19 cellular contexts compared by ENCODE assay signal in the genomic region with DNA sequence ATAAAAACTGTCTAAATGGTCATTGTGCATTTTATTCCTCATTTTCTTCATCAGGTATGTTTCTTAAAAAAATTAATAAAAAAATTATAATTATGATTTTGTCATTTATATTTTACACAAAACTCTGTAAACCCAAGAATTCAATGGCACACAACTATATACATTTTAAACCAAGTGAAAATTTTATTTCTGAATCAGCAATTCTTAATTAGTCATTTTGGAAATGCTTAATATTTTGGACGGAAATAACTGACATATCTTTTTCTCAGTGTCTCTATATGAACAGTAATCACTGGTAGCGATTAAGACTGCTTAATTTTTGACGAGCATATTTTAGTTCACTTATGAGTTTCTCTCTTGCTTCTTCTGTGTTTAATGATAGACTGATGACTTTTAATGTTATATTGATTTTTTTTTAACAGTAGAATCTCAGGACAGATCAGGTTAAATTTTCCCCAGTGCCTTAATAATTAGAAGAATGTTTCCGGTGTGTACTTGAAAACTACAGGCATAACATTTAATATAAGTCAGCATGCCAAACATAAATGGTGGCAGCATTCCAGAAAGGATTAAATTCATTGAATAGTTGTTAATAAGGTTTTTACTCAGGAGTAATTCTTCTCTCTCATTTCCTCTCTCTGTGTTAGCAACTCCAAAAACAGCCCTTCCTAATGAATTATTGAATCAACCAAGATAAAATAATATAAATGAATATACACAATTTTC.
A peak's percentile ranks its signal among the peaks of the same experiment; 100 is the strongest.
DNase-seq lines count a peak whose midpoint lies in the region; ATAC-seq, FAIRE-seq and TF ChIP-seq lines count a peak whose summit lies in the region.
"Had no signal": no experiment of that assay in that cellular context is flagged by ENCODE, and none has a peak within 500 bp of the region (broad histone marks: within the 10 kb centered on the region; RNA-seq: fewer than 3 reads in every experiment).

No MANE protein-coding gene starts in this region.

- no peak overlapping the region for H3K4me2 ChIP-seq in K562 (ENCODE audit: insufficient read depth, low read length)
- H3K4me2 ChIP-seq: BLaER1 treated with 17β-estradiol and CSF1 and Interleukin-3, amounts not matched to agents 10 nM and 100 nM; GM23338 had no signal

- TF ChIP-seq EP300 in Ishikawa (IDR thresholded peaks at IDR 0.05; ENCODE audit: borderline replicate concordance): peak; percentile 51; the same call in 1 of the 2 replicates
- TF ChIP-seq EP300 in K562 (IDR thresholded peaks at IDR 0.05; ENCODE audit: low read length): no peak

- intact Hi-C loops in A673 (cut with micrococcal nuclease; ENCODE audit: unreplicated experiment): no loop called here
- intact Hi-C loops in K562 (cut with micrococcal nuclease): no loop called here

- H3K4me1 ChIP-seq in A673 (ENCODE audit: insufficient read depth, low read length, poor library complexity, severe bottlenecking) (peaks cover 18% of the 10 kb centered on the region), K562 (replicated peaks in 1 of 2; ENCODE audit: control insufficient read depth in 2 of 2, insufficient read depth in 2 of 2, low read length in 2 of 2) (no peaks in the 10 kb centered on the region), BE2C (no peaks in the 10 kb centered on the region)

- H3K79me2 ChIP-seq in K562 (ENCODE audit: control insufficient read depth, insufficient read depth, low read length): no peaks in the 10 kb centered on the region

- TF ChIP-seq CTCF in A673 (conservative IDR thresholded peaks at IDR 0.05; ENCODE audit: low read depth, low read length) (no peak), K562 (IDR thresholded peaks at IDR 0.05 in 2 of 3, conservative IDR thresholded peaks at IDR 0.05 in 1 of 3; ENCODE audit: insufficient read depth in 2 of 3, low read depth in 1 of 3, low read length in 3 of 3) (no peak), BE2C (IDR thresholded peaks at IDR 0.05; ENCODE audit: low read depth, low read length) (no peak)

- no peak for TF ChIP-seq POLR2A in K562 (conservative IDR thresholded peaks at IDR 0.05)

- POLR2A ChIA-PET in A673 (lab: Charles Lee; ENCODE audit: low non-redundant PET): no interaction called here
- POLR2A ChIA-PET in K562 (lab: Yijun Ruan, JAX): no interaction called here

- 1% methylated on average over 4 of the region's 4 CpGs for WGBS in K562 (ENCODE audit: insufficient coverage, low coverage, missing lambda C conversion rate)

- no peak overlapping the region for H3K9ac ChIP-seq in K562 (ENCODE audit: insufficient read depth in 1 of 2, low read depth in 2 of 2, low read length in 2 of 2)
- H3K9ac ChIP-seq: BLaER1 treated with 17β-estradiol and CSF1 and Interleukin-3, amounts not matched to agents 10 nM and 100 nM had no signal

- no peaks in the 10 kb centered on the region for H4K20me1 ChIP-seq in K562 (replicated peaks; ENCODE audit: control insufficient read depth, insufficient read depth, low read length)
- H4K20me1 ChIP-seq: BLaER1 treated with 17β-estradiol and CSF1 and Interleukin-3, amounts not matched to agents 10 nM and 100 nM had no signal

- DNase-seq in A673 (ENCODE audit: low spot score) (peak; percentile 77), K562 (ENCODE audit: extremely low read depth in 1 of 4, low spot score in 3 of 4) (no peak), HuH-7 (ENCODE audit: low spot score) (no peak), BE2C (no peak), GF-D8 (lab: John Stamatoyannopoulos, UW) (no peak)
- DNase-seq: CD4-positive, alpha-beta T cell; CD8-positive, alpha-beta memory T cell; DMS 273 treated with DMSO at 0.1 percent for 48 hours; DMS79; EL; GDM1; H9 had no signal

- CTCF ChIA-PET in A673 (lab: Charles Lee): no interaction called here
- CTCF ChIA-PET in K562 (lab: Yijun Ruan, JAX; ENCODE audit: low intra/inter-chr PET ratio): no interaction called here

- no peak for FAIRE-seq in K562 (lab: Jason Lieb, UNC)
- FAIRE-seq: D721Med, GM12891, GM18507 had no signal

- ATAC-seq in K562: no peak
- ATAC-seq: GM23338, HCT116 had no signal

- no TSS peak for BruUV-seq in A673 (replicated peaks; lab: Mats Ljungman, UMichigan)
- BruUV-seq in K562 (replicated peaks; lab: Mats Ljungman, UMichigan): no TSS peak

- H3K4me3 ChIP-seq in A673 (ENCODE audit: low read depth, low read length, poor library complexity, severe bottlenecking) (no peak overlapping the region), K562 (no peak overlapping the region), BE2C (ENCODE audit: low read depth, low read length) (no peak overlapping the region)
- H3K4me3 ChIP-seq: BLaER1 treated with 17β-estradiol and CSF1 and Interleukin-3, amounts not matched to agents 10 nM and 100 nM; GM23338 had no signal

- no peaks in the 10 kb centered on the region for H3K9me3 ChIP-seq in A673 (ENCODE audit: low read depth, low read length, poor library complexity, severe bottlenecking)
- H3K9me3 ChIP-seq in K562 (replicated peaks; ENCODE audit: control insufficient read depth, insufficient read depth, low read depth, low read length): no peaks in the 10 kb centered on the region
- no peaks in the 10 kb centered on the region for H3K9me3 ChIP-seq in BE2C
- H3K9me3 ChIP-seq: BLaER1 treated with 17β-estradiol and CSF1 and Interleukin-3, amounts not matched to agents 10 nM and 100 nM had no signal

- H3K27me3 ChIP-seq in A673 (replicated peaks; ENCODE audit: insufficient read depth, low read depth, low read length, poor library complexity): no peaks in the 10 kb centered on the region
- no peaks in the 10 kb centered on the region for H3K27me3 ChIP-seq in K562 (ENCODE audit: control insufficient read depth in 2 of 2, insufficient read depth in 2 of 2, low read length in 2 of 2)
- H3K27me3 ChIP-seq in BE2C: no peaks in the 10 kb centered on the region
- H3K27me3 ChIP-seq: BLaER1 treated with 17β-estradiol and CSF1 and Interleukin-3, amounts not matched to agents 10 nM and 100 nM had no signal

- no peak overlapping the region for H2AFZ ChIP-seq in K562 (ENCODE audit: low read depth, low read length)
- H2AFZ ChIP-seq: GM23338 had no signal

- H3K27ac ChIP-seq in A673 (ENCODE audit: low read depth, low read length, poor library complexity, severe bottlenecking): no peak overlapping the region
- no peak overlapping the region for H3K27ac ChIP-seq in K562 (ENCODE audit: extremely low read depth, low read depth, low read length)
- H3K27ac ChIP-seq: BLaER1 treated with 17β-estradiol and CSF1 and Interleukin-3, amounts not matched to agents 10 nM and 100 nM had no signal

- TF ChIP-seq RAD21 in Ishikawa (IDR thresholded peaks at IDR 0.05; ENCODE audit: low read depth) (no peak), K562 (CRISPR knock-in tag; conservative IDR thresholded peaks at IDR 0.05 in 1 of 2, IDR thresholded peaks at IDR 0.05 in 1 of 2) (no peak)

- no peaks in the 10 kb centered on the region for H3K36me3 ChIP-seq in A673 (ENCODE audit: insufficient read depth, low read length, poor library complexity, severe bottlenecking)
- H3K36me3 ChIP-seq in K562 (ENCODE audit: control insufficient read depth, insufficient read depth, low read length): no peaks in the 10 kb centered on the region
- no peaks in the 10 kb centered on the region for H3K36me3 ChIP-seq in BE2C
- H3K36me3 ChIP-seq: BLaER1 treated with 17β-estradiol and CSF1 and Interleukin-3, amounts not matched to agents 10 nM and 100 nM had no signal

- in situ Hi-C loops in K562 (cut with MboI): no loop called here

- H3K9me1 ChIP-seq in K562 (ENCODE audit: control insufficient read depth, insufficient read depth, low read length): no peaks in the 10 kb centered on the region

TF ChIP-seq in K562, 482 proteins besides CTCF, POLR2A, EP300 and RAD21:
- peak; percentile 60; the same call in 1 of the 2 replicates for TF ChIP-seq ZNF316 (IDR thresholded peaks at IDR 0.05)
- TF ChIP-seq TRIM25 (IDR thresholded peaks at IDR 0.05; ENCODE audit: borderline replicate concordance): no peak
- TF ChIP-seq C11orf30 (IDR thresholded peaks at IDR 0.05; ENCODE audit: low read depth): peak; percentile 19; the same call in 1 of the 2 replicates
- TF ChIP-seq ZNF146 (CRISPR knock-in tag; IDR thresholded peaks at IDR 0.05; ENCODE audit: unreplicated experiment): no peak
- TF ChIP-seq MAFG (tag; conservative IDR thresholded peaks at IDR 0.05): 0 out of 2 replicates have a peak, but pooled peaks have one; percentile 8
TF ChIP-seq in K562: peak in this region for 3.
